In the genomic region with DNA sequence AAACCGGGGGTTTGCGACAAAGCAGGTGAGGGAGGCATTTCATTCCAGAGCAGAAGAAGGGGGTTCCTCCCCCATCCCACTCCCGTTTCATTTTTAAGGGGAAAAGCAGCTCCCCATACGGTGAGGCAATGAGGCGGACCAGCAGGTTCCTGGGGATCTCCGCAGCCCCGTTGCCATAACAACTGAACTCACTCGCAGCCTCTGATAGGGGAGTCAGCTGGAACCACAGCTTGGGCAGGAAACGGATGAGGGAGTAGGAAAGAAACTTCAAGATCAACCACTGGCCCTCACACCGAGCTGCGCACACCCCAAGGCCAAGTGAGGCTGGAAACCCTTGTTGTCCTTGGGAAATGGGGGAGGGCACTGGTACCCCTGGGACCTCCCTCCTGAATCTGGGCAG, we compare ENCODE assay signal across 8 cellular contexts.
DNase-seq lines count a peak whose midpoint lies in the region; ATAC-seq and TF ChIP-seq lines count a peak whose summit lies in the region.
"Not testable (repeated sequence)": the region's sequence is repeated elsewhere in the genome, so short reads cannot be mapped to it uniquely, and the experiment has no call there.

No MANE protein-coding gene starts in this region.

- not testable (repeated sequence) for H3K9me3 Mint-ChIP-seq in activated CD8-positive, alpha-beta T cell treated with anti-CD3 and anti-CD28 coated beads for 36 hours

- POLR2A ChIA-PET in activated CD8-positive, alpha-beta T cell treated with anti-CD3 and anti-CD28 coated beads for 36 hours (lab: Charles Lee): not testable (repeated sequence)

- not testable (repeated sequence) for H3K27me3 ChIP-seq in left lung

- not testable (repeated sequence) for H3K9me3 ChIP-seq in left lung

- not testable (repeated sequence) for H3K36me3 Mint-ChIP-seq in activated CD8-positive, alpha-beta T cell treated with anti-CD3 and anti-CD28 coated beads for 36 hours (ENCODE audit: low read depth)

- H3K36me3 ChIP-seq in left lung: not testable (repeated sequence)

- not testable (repeated sequence) for TF ChIP-seq CTCF in activated CD8-positive, alpha-beta T cell treated with anti-CD3 and anti-CD28 coated beads for 36 hours (IDR thresholded peaks at IDR 0.05); left lung (IDR thresholded peaks at IDR 0.05)

- peak overlapping the region; percentile 90 for H3K27ac Mint-ChIP-seq in activated CD8-positive, alpha-beta T cell treated with anti-CD3 and anti-CD28 coated beads for 36 hours

- not testable (repeated sequence) for H3K4me1 Mint-ChIP-seq in activated CD8-positive, alpha-beta T cell treated with anti-CD3 and anti-CD28 coated beads for 36 hours (ENCODE audit: low read depth)

- CTCF ChIA-PET in activated CD8-positive, alpha-beta T cell treated with anti-CD3 and anti-CD28 coated beads for 36 hours (lab: Charles Lee): not testable (repeated sequence)

- H3K4me3 ChIP-seq in left lung: not testable (repeated sequence)

- DNase-seq in CD1c-positive myeloid dendritic cell (ENCODE audit: extremely low spot score) (peak; percentile 50), NOMO-1 treated with DMSO at 0.1 percent for 48 hours (lab: John Stamatoyannopoulos, UW; ENCODE audit: unreplicated experiment) (peak; percentile 34), cerebellar cortex (ENCODE audit: low spot score) (peak; percentile 60), left lung (peak in 1 of 2 donors; percentile 37)
- peak; percentile 92 for DNase-seq in activated CD8-positive, alpha-beta T cell treated with anti-CD3 and anti-CD28 coated beads for 36 hours
- peak; percentile 33 for DNase-seq in stimulated activated CD8-positive, alpha-beta memory T cell treated with anti-CD3 and anti-CD28 coated beads, Interleukin-12 subunit alpha, Interleukin-12 subunit beta, amount 100 ng/mL, for 4 hours (ENCODE audit: low read depth)

- H3K4me1 ChIP-seq in left lung: not testable (repeated sequence)

- not testable (repeated sequence) for H3K27me3 Mint-ChIP-seq in activated CD8-positive, alpha-beta T cell treated with anti-CD3 and anti-CD28 coated beads for 36 hours

- H3K27ac ChIP-seq in left lung: not testable (repeated sequence)

- intact Hi-C loops in activated CD8-positive, alpha-beta T cell treated with anti-CD3 and anti-CD28 coated beads for 36 hours (cut with micrococcal nuclease); left lung (cut with DNase I): not testable (repeated sequence)

- peak overlapping the region; percentile 64 for H3K4me3 Mint-ChIP-seq in activated CD8-positive, alpha-beta T cell treated with anti-CD3 and anti-CD28 coated beads for 36 hours

- ATAC-seq in GM19438 (IDR thresholded peaks at IDR 0.05; ENCODE audit: low read depth, unreplicated experiment): peak; percentile 64
- ATAC-seq in HG03342 (IDR thresholded peaks at IDR 0.05; ENCODE audit: unreplicated experiment): peak; percentile 85
- peak; percentile 92 for ATAC-seq in activated CD8-positive, alpha-beta T cell treated with anti-CD3 and anti-CD28 coated beads for 36 hours
- ATAC-seq in left lung: peak; percentile 43
